ENCODE assay signal across 8 cellular contexts in the genomic region with DNA sequence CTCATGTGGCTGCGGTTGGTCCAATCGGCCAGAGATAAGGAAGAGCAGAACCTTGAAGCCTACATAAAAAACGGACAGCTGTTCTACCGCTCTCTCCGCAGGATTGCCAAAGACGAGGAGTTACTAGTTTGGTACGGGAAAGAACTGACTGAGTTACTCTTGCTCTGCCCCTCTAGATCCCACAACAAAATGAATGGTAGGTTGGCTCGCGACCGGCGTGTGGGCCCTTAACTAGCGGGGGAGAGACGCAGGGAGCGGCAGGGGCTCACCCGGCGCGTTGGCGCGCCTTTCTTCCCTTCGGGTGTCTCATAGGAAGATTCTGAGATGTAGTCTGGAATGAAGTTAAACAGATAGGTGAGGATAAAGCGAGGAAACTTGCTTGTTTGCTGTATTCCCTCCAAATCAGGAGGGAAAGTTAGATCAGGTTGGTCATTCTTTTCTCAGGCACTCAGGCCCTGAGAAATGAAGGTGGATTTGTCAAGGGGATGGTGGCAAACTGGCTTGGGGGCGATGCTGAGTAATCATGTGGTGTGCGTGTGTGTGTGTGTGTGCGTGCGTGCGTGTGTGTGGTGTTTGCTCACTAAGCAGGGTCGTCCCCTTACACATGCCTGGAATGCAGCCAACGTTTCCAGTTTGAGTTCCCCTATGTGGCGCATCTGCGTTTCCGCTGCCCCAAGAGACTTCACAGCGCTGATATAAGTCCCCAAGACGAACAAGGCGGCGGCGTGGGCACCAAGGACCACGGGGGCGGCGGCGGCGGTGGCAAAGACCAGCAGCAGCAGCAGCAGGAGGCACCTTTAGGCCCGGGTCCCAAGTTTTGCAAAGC. TPM values are rescaled to one million over a fixed set of nuclear protein-coding genes. Genes with fewer than 3 reads are reported as not detected.
DNase-seq lines count a peak whose midpoint lies in the region; ATAC-seq and TF ChIP-seq lines count a peak whose summit lies in the region.

No MANE protein-coding gene starts in this region.

- peaks cover 0 to 6% of the 10 kb centered on the region in 2 donors for H3K27me3 ChIP-seq in body of pancreas

- no peaks in the 10 kb centered on the region for H3K36me3 ChIP-seq in body of pancreas (replicated peaks in 1 of 2; ENCODE audit: insufficient read depth in 1 of 2, low read depth in 2 of 2)

- H3K27ac ChIP-seq in body of pancreas = peak overlapping the region in 1 of 4 donors; percentile 67

- ATAC-seq in GM18868 (IDR thresholded peaks at IDR 0.05; ENCODE audit: unreplicated experiment) = peak; percentile 14
- peak; percentile 14 for ATAC-seq in HG03045 (IDR thresholded peaks at IDR 0.05; ENCODE audit: unreplicated experiment)
- ATAC-seq in T-helper 17 cell = peak; percentile 38
- no peak for ATAC-seq in body of pancreas

- peak; percentile 37 to 61 (median 45) for DNase-seq in T-helper 17 cell
- DNase-seq in body of pancreas = peak in 3 of 4 donors; percentile 37 to 41 (median 38)
- peak; percentile 31 for DNase-seq in kidney tubule cell (ENCODE audit: low spot score)
- DNase-seq in stimulated activated CD8-positive, alpha-beta memory T cell treated with anti-CD3 and anti-CD28 coated beads, Interleukin-12 subunit alpha, Interleukin-12 subunit beta, amount 100 ng/mL, for 24 hours (ENCODE audit: extremely low read depth) = peak; percentile 20
- no peak for DNase-seq in NCI-H128 (lab: John Stamatoyannopoulos, UW; ENCODE audit: unreplicated experiment)
- no peak for DNase-seq in globus pallidus (ENCODE audit: low spot score)

- intact Hi-C loops in body of pancreas (cut with DNase I) = no loop called here

- no peak for TF ChIP-seq POLR2A in body of pancreas (IDR thresholded peaks at IDR 0.05)

- peaks cover 10% of the 10 kb centered on the region for H3K27me3 Mint-ChIP-seq in T-helper 17 cell

- H3K4me3 ChIP-seq in body of pancreas = no peak overlapping the region

- H3K9me3 ChIP-seq in T-helper 17 cell (ENCODE audit: control insufficient read depth, low read length, poor library complexity, severe bottlenecking) = no peaks in the 10 kb centered on the region
- no peaks in the 10 kb centered on the region for H3K9me3 ChIP-seq in body of pancreas

- H3K4me1 Mint-ChIP-seq in T-helper 17 cell = peaks cover 25% of the 10 kb centered on the region

- peak overlapping the region; percentile 85 for H3K4me3 Mint-ChIP-seq in T-helper 17 cell

- WGBS in body of pancreas, 2 donors = 35 to 56% methylated on average over 26 to 42 of the region's 42 CpGs

- H3K4me1 ChIP-seq in body of pancreas = peaks cover 40% of the 10 kb centered on the region

- peak overlapping the region; percentile 77 for H3K27ac Mint-ChIP-seq in T-helper 17 cell

- H3K36me3 Mint-ChIP-seq in T-helper 17 cell (ENCODE audit: low read depth) = peaks cover 6% of the 10 kb centered on the region

- no peak for TF ChIP-seq CTCF in body of pancreas (IDR thresholded peaks at IDR 0.05)

RNA-seq across cellular contexts. Expression of a gene that starts 4.2 kb away (rescaled TPM):
- total RNA-seq in T-helper 17 cell (10 to 100 TPM; 10.2 to 20.0 TPM), body of pancreas (1 to 10 TPM; 2.6 to 5.9 TPM)

Comparison
In these comparisons a context has a peak if more than half of its experiments do, and no peak if none do; other contexts are left out.
1. DNase-seq: peak in T-helper 17 cell (3 of 3), body of pancreas (3 of 4), kidney tubule cell (single experiment) and stimulated activated CD8-positive, alpha-beta memory T cell treated with anti-CD3 and anti-CD28 coated beads, Interleukin-12 subunit alpha, Interleukin-12 subunit beta, amount 100 ng/mL, for 24 hours (single experiment); none in NCI-H128 (single experiment) and globus pallidus (single experiment).